8 cellular contexts compared by ENCODE assay signal in genomic region chr3:20041197-20041780, GRCh38. TPM values are rescaled to one million over a fixed set of nuclear protein-coding genes. Genes with fewer than 3 reads are reported as not detected.
DNase-seq lines count a peak whose midpoint lies in the region; ATAC-seq, FAIRE-seq and TF ChIP-seq lines count a peak whose summit lies in the region.

No MANE protein-coding gene starts in this region.

- intact Hi-C loops in psoas muscle (cut with DNase I): loop anchor here (2.0 to 5.0 kb wide), 3 partner anchors 16 to 94 kb away; partner anchors contain the start of gene RAB5A (in 1 of the 2)
- intact Hi-C loops in uterus (cut with DNase I; ENCODE audit: low total_unique reads): loop anchor here (10.0 kb wide), 1 partner anchor 96 kb away; the partner anchor contains the start of gene RAB5A

- H3K4me3 ChIP-seq in LNCaP clone FGC (ENCODE audit: low read depth, low read length): peak overlapping the region; percentile 73
- H3K4me3 ChIP-seq in right atrium auricular region: peak overlapping the region; percentile 83 to 92
- peak overlapping the region; percentile 78 for H3K4me3 ChIP-seq in psoas muscle
- peak overlapping the region; percentile 81 to 94 for H3K4me3 ChIP-seq in uterus

- H3K27me3 ChIP-seq in right atrium auricular region (no peaks in the 10 kb centered on the region), psoas muscle (ENCODE audit: insufficient read depth in 3 of 3, low read length in 2 of 3) (no peaks in the 10 kb centered on the region), uterus (no peaks in the 10 kb centered on the region)

- H3K4me1 ChIP-seq in right atrium auricular region (peaks cover 0 to 36% of the 10 kb centered on the region in 2 donors), psoas muscle (peaks cover 39% of the 10 kb centered on the region), uterus (peaks cover 0 to 16% of the 10 kb centered on the region in 2 donors)

- H3K27ac ChIP-seq in right atrium auricular region (peak overlapping the region; percentile 96 to 99), psoas muscle (peak overlapping the region; percentile 95), uterus (peak overlapping the region; percentile 96 to 99)

- H3K36me3 ChIP-seq in right atrium auricular region (no peaks in the 10 kb centered on the region), psoas muscle (ENCODE audit: insufficient read depth in 1 of 2, low read depth in 1 of 2) (no peaks in the 10 kb centered on the region), uterus (no peaks in the 10 kb centered on the region)

- peak; percentile 53 for FAIRE-seq in H54 (lab: Jason Lieb, UNC)

- H3K9me3 ChIP-seq in right atrium auricular region (no peaks in the 10 kb centered on the region), psoas muscle (no peaks in the 10 kb centered on the region), uterus (no peaks in the 10 kb centered on the region)

- TF ChIP-seq CTCF in LNCaP clone FGC (IDR thresholded peaks at IDR 0.05; ENCODE audit: control insufficient read depth, extremely low read depth, insufficient read depth) (no peak), right atrium auricular region (IDR thresholded peaks at IDR 0.05) (no peak), psoas muscle (IDR thresholded peaks at IDR 0.05) (no peak), uterus (IDR thresholded peaks at IDR 0.05) (no peak)

- TF ChIP-seq POLR2A in H54 (IDR thresholded peaks at IDR 0.05; ENCODE audit: low read depth, low read length): no peak
- no peak for TF ChIP-seq POLR2A in uterus (IDR thresholded peaks at IDR 0.05)

- peak; percentile 87 to 91 (median 88) for ATAC-seq in psoas muscle

- peak; percentile 66 for DNase-seq in GM03348 (ENCODE audit: low spot score)
- peak; percentile 63 for DNase-seq in H54 (ENCODE audit: insufficient read length, low spot score)
- peak; percentile 50 for DNase-seq in LNCaP clone FGC (ENCODE audit: low read depth)
- DNase-seq in T-helper 1 cell: peak; percentile 55 to 83 (median 67)
- DNase-seq in amygdala (lab: John Stamatoyannopoulos, UW): peak; percentile 48 to 96 (median 89)
- peak; percentile 91 for DNase-seq in right atrium auricular region (ENCODE audit: low spot score)
- DNase-seq in psoas muscle: peak; percentile 90 to 95
- peak; percentile 73 to 76 for DNase-seq in uterus

- WGBS in psoas muscle, 3 donors: 0 to 1% (median 0%) methylated on average over 25 to 28 of the region's 28 CpGs

RNA-seq across cellular contexts. Expression of gene KAT2B, which starts 1.0 kb away (rescaled TPM):
- total RNA-seq in right atrium auricular region (10 to 100 TPM; 25.0 to 70.5 TPM), psoas muscle (10 to 100 TPM; 27.8 to 62.2 (median 41.9) TPM), uterus (10 to 100 TPM; 12.8 to 52.1 (median 35.2) TPM)
- polyA plus RNA-seq in psoas muscle: 10 to 100 TPM; 10.8 to 45.9 (median 18.4) TPM

RNA-seq across cellular contexts. Expression of gene PP2D1, which starts 29.2 kb away (rescaled TPM):
- total RNA-seq in right atrium auricular region (not detected), psoas muscle (not detected), uterus (not detected)
- polyA plus RNA-seq in psoas muscle: not detected

Comparison
In these comparisons a context has a peak if more than half of its experiments do, and no peak if none do; other contexts are left out.
1. Peak in every context shown above with its lines: DNase-seq, ATAC-seq, H3K4me3 ChIP-seq and H3K27ac ChIP-seq.